13 cellular contexts compared by ENCODE assay signal in the genomic region with DNA sequence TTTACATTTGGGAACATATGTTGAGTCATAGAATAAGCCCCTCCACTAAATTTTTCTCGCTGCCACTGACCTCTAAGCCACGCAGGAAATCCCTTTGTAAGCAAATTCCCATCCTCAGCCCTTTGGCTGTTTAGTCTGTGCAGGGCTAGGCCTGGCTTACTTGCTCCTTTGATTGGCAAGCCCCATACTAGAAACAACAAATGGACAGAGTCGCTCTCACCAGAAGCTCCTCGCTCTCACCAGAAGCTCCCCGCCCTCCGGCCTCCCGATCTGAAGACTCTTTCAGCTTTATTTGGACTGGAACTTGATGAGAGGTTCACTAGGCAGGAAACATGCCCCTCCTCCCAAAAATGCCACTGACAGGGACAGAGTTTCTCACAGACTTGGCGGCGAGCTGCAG.
"Had no signal": no experiment of that assay in that cellular context is flagged by ENCODE, and none has a peak within 500 bp of the region (broad histone marks: within the 10 kb centered on the region; RNA-seq: fewer than 3 reads in every experiment).

No MANE protein-coding gene starts in this region.

- ATAC-seq: body of pancreas, left ventricle myocardium superior, sciatic nerve had no signal

- H3K36me3 ChIP-seq: prostate gland had no signal

- H3K4me3 ChIP-seq: body of pancreas, prostate gland had no signal

- H3K4me1 ChIP-seq: body of pancreas, prostate gland had no signal

- DNase-seq: activated CD4-positive, alpha-beta T cell treated with anti-CD3 and anti-CD28 coated beads, Interleukin-2, amount 50 U/mL, for 4 hours; activated effector memory CD4-positive, alpha-beta T cell treated with Interleukin-2 at 50 U/mL for 16 hours; activated T-cell treated with anti-CD3 and anti-CD28 coated beads, Interleukin-2, amount 50 U/mL, for 1 hour; body of pancreas; dermis blood vessel endothelial cell; left ventricle myocardium superior; mesenchymal stem cell; nucleus accumbens; stimulated activated naive CD4-positive, alpha-beta T cell; substantia nigra; SW 1271 had no signal

- H3K27me3 ChIP-seq: body of pancreas had no signal

- H3K9me3 ChIP-seq: body of pancreas, prostate gland had no signal

- H3K27ac ChIP-seq: body of pancreas, prostate gland had no signal
